22 cellular contexts compared by ENCODE assay signal in genomic region chr1:155037851-155038441, GRCh38. TPM values are rescaled to one million over a fixed set of nuclear protein-coding genes. Genes with fewer than 3 reads are reported as not detected.
A peak's percentile ranks its signal among the peaks of the same experiment; 100 is the strongest.
DNase-seq lines count a peak whose midpoint lies in the region; FAIRE-seq and TF ChIP-seq lines count a peak whose summit lies in the region.
"Had no signal": no experiment of that assay in that cellular context is flagged by ENCODE, and none has a peak within 500 bp of the region (broad histone marks: within the 10 kb centered on the region; RNA-seq: fewer than 3 reads in every experiment).

No MANE protein-coding gene starts in this region.

- peak; percentile 29 for DNase-seq in bronchial epithelial cell (ENCODE audit: low read depth)
- no peak for DNase-seq in keratinocyte (ENCODE audit: low read depth, low spot score)
- DNase-seq in thyroid gland: peak; percentile 19 to 28
- DNase-seq in uterus: no peak
- no peak for DNase-seq in DMS114 treated with DMSO at 0.1 percent for 48 hours (lab: John Stamatoyannopoulos, UW; ENCODE audit: unreplicated experiment)
- DNase-seq in dorsolateral prefrontal cortex: no peak
- DNase-seq in NCI-H146 (lab: John Stamatoyannopoulos, UW): no peak
- DNase-seq: ACHN; CD8-positive, alpha-beta T cell; DND-41; GDM1; H9; KG1; NCI-H1092 treated with DMSO at 0.1 percent for 48 hours; NCI-H1694 treated with DMSO at 0.1 percent for 48 hours had no signal

- 73 to 84% methylated on average over 6 of the region's 6 CpGs for WGBS in thyroid gland, 2 donors

- no peak overlapping the region for H2AFZ ChIP-seq in keratinocyte (ENCODE audit: control insufficient read depth, low read length)

- CTCF ChIA-PET in HEK293 (lab: Yijun Ruan, JAX): interaction anchor here (0.8 to 7.4 kb wide), 8 partner anchors 11 to 47 kb away, joined by 3 to 38 read pairs (median 4); partner anchors contain the start of gene ADAM15

- H3K4me1 ChIP-seq in HEK293 (ENCODE audit: control insufficient read depth, insufficient read depth, low read length) (no peaks in the 10 kb centered on the region), keratinocyte (ENCODE audit: control insufficient read depth, extremely low read depth, insufficient read depth, low read length) (peaks cover 31% of the 10 kb centered on the region), thyroid gland (peaks cover 0 to 18% of the 10 kb centered on the region in 2 donors), uterus (no peaks in the 10 kb centered on the region)

- H3K9me3 ChIP-seq in HEK293 (ENCODE audit: control insufficient read depth, insufficient read depth, low read depth, low read length) (no peaks in the 10 kb centered on the region), keratinocyte (ENCODE audit: control insufficient read depth, low read depth, low read length) (no peaks in the 10 kb centered on the region), thyroid gland (no peaks in the 10 kb centered on the region), uterus (no peaks in the 10 kb centered on the region)

- no peaks in the 10 kb centered on the region for H4K20me1 ChIP-seq in keratinocyte (ENCODE audit: control insufficient read depth, extremely low read depth, insufficient read depth, low read length)

- no peak for TF ChIP-seq POLR2A in thyroid gland (IDR thresholded peaks at IDR 0.05)
- no peak for TF ChIP-seq POLR2A in uterus (IDR thresholded peaks at IDR 0.05)

- H3K79me2 ChIP-seq in keratinocyte (ENCODE audit: control insufficient read depth, insufficient read depth, low read length): no peaks in the 10 kb centered on the region

- no peak overlapping the region for H3K4me3 ChIP-seq in HEK293 (ENCODE audit: low read depth, low read length)
- H3K4me3 ChIP-seq in bronchial epithelial cell (ENCODE audit: low read depth, low read length): no peak overlapping the region
- peak overlapping the region in 1 of 3 experiments; percentile 16 for H3K4me3 ChIP-seq in keratinocyte (ENCODE audit: control insufficient read depth in 2 of 3, extremely low read depth in 1 of 3, insufficient read depth in 2 of 3, low read depth in 1 of 3, low read length in 3 of 3)
- no peak overlapping the region for H3K4me3 ChIP-seq in thyroid gland (replicated peaks in 1 of 3)
- H3K4me3 ChIP-seq in uterus: no peak overlapping the region
- no peak overlapping the region for H3K4me3 ChIP-seq in dorsolateral prefrontal cortex

- dilution Hi-C loops in keratinocyte (cut with MboI; ENCODE audit: extremely low pct_ligation_motif_present, low sequenced_read_pairs): no loop called here

- POLR2A ChIA-PET in HEK293 (lab: Yijun Ruan, JAX): interaction anchor here (0.7 to 0.8 kb wide), 2 partner anchors 412 to 479 kb away, joined by 4 to 7 read pairs; no protein-coding TSS in a partner anchor

- H3K27ac ChIP-seq in HEK293 (ENCODE audit: extremely low read depth, low read depth, low read length): no peak overlapping the region
- peak overlapping the region; percentile 53 for H3K27ac ChIP-seq in keratinocyte (ENCODE audit: control insufficient read depth, insufficient read depth, low read length)
- H3K27ac ChIP-seq in thyroid gland: no peak overlapping the region
- H3K27ac ChIP-seq in uterus: no peak overlapping the region
- no peak overlapping the region for H3K27ac ChIP-seq in dorsolateral prefrontal cortex

- peak overlapping the region; percentile 59 for H3K4me2 ChIP-seq in keratinocyte (ENCODE audit: control insufficient read depth, extremely low read depth, insufficient read depth, low read depth, low read length)

- FAIRE-seq in bronchial epithelial cell (lab: Jason Lieb, UNC) (no peak), keratinocyte (lab: Jason Lieb, UNC) (no peak)
- FAIRE-seq: D721Med, GM12892, GM19239, RCC 7860 had no signal

- H3K9ac ChIP-seq in keratinocyte (ENCODE audit: control insufficient read depth, extremely low read depth, insufficient read depth, low read length): no peak overlapping the region

- intact Hi-C loops in thyroid gland (cut with DNase I): no loop called here
- intact Hi-C loops in uterus (cut with DNase I; ENCODE audit: low total_unique reads): no loop called here
- intact Hi-C loops in dorsolateral prefrontal cortex (cut with DNase I): no loop called here

- H3K27me3 ChIP-seq in bronchial epithelial cell (ENCODE audit: control insufficient read depth, insufficient read depth, low read length) (no peaks in the 10 kb centered on the region), keratinocyte (ENCODE audit: control insufficient read depth, extremely low read depth, insufficient read depth, low read length) (no peaks in the 10 kb centered on the region), thyroid gland (no peaks in the 10 kb centered on the region), uterus (no peaks in the 10 kb centered on the region), dorsolateral prefrontal cortex (no peaks in the 10 kb centered on the region)

- no peak for TF ChIP-seq CTCF in HEK293 (tag by site-specific recombination; IDR thresholded peaks at IDR 0.05)
- no peak for TF ChIP-seq CTCF in bronchial epithelial cell (IDR thresholded peaks at IDR 0.05; ENCODE audit: insufficient read depth, low read length, severe bottlenecking)
- no peak for TF ChIP-seq CTCF in keratinocyte (optimal IDR thresholded peaks at IDR 0.05 in 1 of 3, IDR thresholded peaks at IDR 0.05 in 1 of 3, conservative IDR thresholded peaks at IDR 0.05 in 1 of 3; ENCODE audit: extremely low read depth in 1 of 3, insufficient read depth in 2 of 3, low read length in 3 of 3)
- TF ChIP-seq CTCF in thyroid gland (IDR thresholded peaks at IDR 0.05): no peak
- no peak for TF ChIP-seq CTCF in uterus (IDR thresholded peaks at IDR 0.05)
- no peak for TF ChIP-seq CTCF in dorsolateral prefrontal cortex (IDR thresholded peaks at IDR 0.05 in 54 of 56, conservative IDR thresholded peaks at IDR 0.05 in 2 of 56; ENCODE audit: low read depth in 1 of 56, partially characterized antibody in 56 of 56)

- peaks cover 3% of the 10 kb centered on the region for H3K9me1 ChIP-seq in keratinocyte (ENCODE audit: control insufficient read depth, extremely low read depth, insufficient read depth, low read length)

- H3K36me3 ChIP-seq in HEK293 (ENCODE audit: control insufficient read depth in 2 of 2, insufficient read depth in 1 of 2, low read length in 2 of 2) (no peaks in the 10 kb centered on the region), bronchial epithelial cell (ENCODE audit: control insufficient read depth, insufficient read depth, low read length) (no peaks in the 10 kb centered on the region), keratinocyte (ENCODE audit: control insufficient read depth in 2 of 2, extremely low read depth in 1 of 2, insufficient read depth in 2 of 2, low read length in 2 of 2) (no peaks in the 10 kb centered on the region), thyroid gland (no peaks in the 10 kb centered on the region), uterus (no peaks in the 10 kb centered on the region)

RNA-seq across cellular contexts. Expression of gene DCST1, which starts 4.3 kb away (rescaled TPM):
- total RNA-seq in bronchial epithelial cell: not detected in 2 replicates
- 0.05 TPM in 1 of 3 replicates, not detected in the others for polyA plus RNA-seq in keratinocyte
- not detected for polyA plus RNA-seq in keratinocyte (2011; ENCODE audit: low read depth)
- not detected in 2 replicates for polyA plus RNA-seq in keratinocyte (2011; cell fraction: cytosol; rRNA removed)
- 0.11 and 0.27 TPM in 2 replicates for polyA plus RNA-seq in keratinocyte (2011; cell fraction: nucleus; rRNA removed)
- 0.14 TPM in 1 of 2 replicates, not detected in the other for polyA plus RNA-seq in keratinocyte (2012; ENCODE audit: low replicate concordance)
- 0.43 TPM in 1 of 3 replicates, not detected in the others for polyA minus RNA-seq in keratinocyte
- not detected for polyA minus RNA-seq in keratinocyte (2011; cell fraction: cytosol; rRNA and poly(A)+ RNA removed)
- polyA minus RNA-seq in keratinocyte (2011; cell fraction: nucleus; rRNA and poly(A)+ RNA removed): not detected in 2 replicates
- under 1 TPM in 1 of 4 donors, not detected in 3; 0.24 TPM for total RNA-seq in thyroid gland
- 1 to 10 TPM in 2 of 4 donors, not detected in 2; 1.1 to 3.5 TPM for total RNA-seq in uterus
- 1 to 10 TPM in 1 of 120 experiments, under 1 TPM in 15, not detected in 104; 0.14 to 1.1 (median 0.40) TPM for total RNA-seq in dorsolateral prefrontal cortex
- total RNA-seq: B cell, H9, M059J had no signal

RNA-seq across cellular contexts. Expression of gene DCST2, which starts 4.4 kb away (rescaled TPM):
- total RNA-seq in bronchial epithelial cell (under 0.01 and 0.13 TPM in 2 replicates), thyroid gland (1 to 10 TPM in 1 of 4 donors, under 1 TPM in 2, not detected in 1; 0.33 to 4.2 (median 0.50) TPM), uterus (1 to 10 TPM in 1 of 4 donors, under 1 TPM in 1, not detected in 2; 0.07 to 1.6 TPM), dorsolateral prefrontal cortex (1 to 10 TPM in 51 of 120 experiments, under 1 TPM in 62, not detected in 7; 0.19 to 3.1 (median 0.92) TPM)
- 0.11 to 0.46 TPM (median 0.14 TPM) in 3 replicates for polyA plus RNA-seq in keratinocyte
- 0.20 TPM for polyA plus RNA-seq in keratinocyte (2011; ENCODE audit: low read depth)
- polyA plus RNA-seq in keratinocyte (2011; cell fraction: cytosol; rRNA removed): 0.06 TPM in 1 of 2 replicates, not detected in the other
- polyA plus RNA-seq in keratinocyte (2011; cell fraction: nucleus; rRNA removed): 1.0 and 1.1 TPM in 2 replicates
- polyA plus RNA-seq in keratinocyte (2012; ENCODE audit: low replicate concordance): 0.13 and 1.3 TPM in 2 replicates
- polyA minus RNA-seq in keratinocyte: 0.16 TPM in 1 of 3 replicates, not detected in the others
- polyA minus RNA-seq in keratinocyte (2011; cell fraction: cytosol; rRNA and poly(A)+ RNA removed): not detected
- polyA minus RNA-seq in keratinocyte (2011; cell fraction: nucleus; rRNA and poly(A)+ RNA removed): not detected in 2 replicates
- total RNA-seq: M059J had no signal

RNA-seq across cellular contexts. Expression of gene ADAM15, which starts 13.2 kb away (rescaled TPM):
- total RNA-seq in bronchial epithelial cell (181 and 322 TPM in 2 replicates), thyroid gland (10 to 100 TPM; 51.3 to 75.5 (median 65.6) TPM), uterus (100 to 1,000 TPM in 3 of 4 donors, 10 to 100 TPM in 1; 58.6 to 270 (median 153) TPM), dorsolateral prefrontal cortex (100 to 1,000 TPM in 2 of 120 experiments, 10 to 100 TPM in 118; 32.1 to 108 (median 62.7) TPM)
- 130 to 280 TPM (median 131 TPM) in 3 replicates for polyA plus RNA-seq in keratinocyte
- 106 TPM for polyA plus RNA-seq in keratinocyte (2011; ENCODE audit: low read depth)
- 98.3 and 169 TPM in 2 replicates for polyA plus RNA-seq in keratinocyte (2011; cell fraction: cytosol; rRNA removed)
- 313 and 412 TPM in 2 replicates for polyA plus RNA-seq in keratinocyte (2011; cell fraction: nucleus; rRNA removed)
- polyA plus RNA-seq in keratinocyte (2012; ENCODE audit: low replicate concordance): 166 and 194 TPM in 2 replicates
- polyA minus RNA-seq in keratinocyte: 269 to 455 TPM (median 448 TPM) in 3 replicates
- polyA minus RNA-seq in keratinocyte (2011; cell fraction: cytosol; rRNA and poly(A)+ RNA removed): 471 TPM
- 347 and 394 TPM in 2 replicates for polyA minus RNA-seq in keratinocyte (2011; cell fraction: nucleus; rRNA and poly(A)+ RNA removed)

RNA-seq across cellular contexts. Expression of gene EFNA4, which starts 25.6 kb away (rescaled TPM):
- total RNA-seq in bronchial epithelial cell (8.7 and 12.9 TPM in 2 replicates), thyroid gland (10 to 100 TPM in 2 of 4 donors, 1 to 10 TPM in 2; 7.5 to 13.1 (median 9.9) TPM), uterus (1 to 10 TPM in 2 of 4 donors, not detected in 2; 8.0 to 8.4 TPM), dorsolateral prefrontal cortex (1 to 10 TPM in 83 of 120 experiments, under 1 TPM in 31, not detected in 6; 0.41 to 3.5 (median 1.3) TPM)
- 7.6 to 11.0 TPM (median 9.9 TPM) in 3 replicates for polyA plus RNA-seq in keratinocyte
- polyA plus RNA-seq in keratinocyte (2011; ENCODE audit: low read depth): 7.7 TPM
- polyA plus RNA-seq in keratinocyte (2011; cell fraction: cytosol; rRNA removed): 5.6 and 8.1 TPM in 2 replicates
- 13.7 and 15.9 TPM in 2 replicates for polyA plus RNA-seq in keratinocyte (2011; cell fraction: nucleus; rRNA removed)
- 7.2 and 12.3 TPM in 2 replicates for polyA plus RNA-seq in keratinocyte (2012; ENCODE audit: low replicate concordance)
- polyA minus RNA-seq in keratinocyte: 5.4 to 9.9 TPM (median 7.6 TPM) in 3 replicates
- polyA minus RNA-seq in keratinocyte (2011; cell fraction: cytosol; rRNA and poly(A)+ RNA removed): 12.3 TPM
- 7.3 and 8.2 TPM in 2 replicates for polyA minus RNA-seq in keratinocyte (2011; cell fraction: nucleus; rRNA and poly(A)+ RNA removed)

RNA-seq across cellular contexts. Expression of gene ZBTB7B, which starts 35.3 kb away (rescaled TPM):
- total RNA-seq in bronchial epithelial cell (46.1 and 112 TPM in 2 replicates), thyroid gland (10 to 100 TPM; 35.7 to 89.8 (median 47.3) TPM), uterus (10 to 100 TPM in 2 of 4 donors, 1 to 10 TPM in 2; 3.8 to 53.4 (median 11.9) TPM), dorsolateral prefrontal cortex (10 to 100 TPM in 119 of 120 experiments, 1 to 10 TPM in 1; 10.0 to 57.9 (median 22.8) TPM)
- 15.3 to 51.8 TPM (median 20.9 TPM) in 3 replicates for polyA plus RNA-seq in keratinocyte
- 13.9 TPM for polyA plus RNA-seq in keratinocyte (2011; ENCODE audit: low read depth)
- 15.2 and 26.3 TPM in 2 replicates for polyA plus RNA-seq in keratinocyte (2011; cell fraction: cytosol; rRNA removed)
- 54.4 and 57.6 TPM in 2 replicates for polyA plus RNA-seq in keratinocyte (2011; cell fraction: nucleus; rRNA removed)
- polyA plus RNA-seq in keratinocyte (2012; ENCODE audit: low replicate concordance): 21.0 and 51.7 TPM in 2 replicates
- polyA minus RNA-seq in keratinocyte: 21.3 to 40.8 TPM (median 37.0 TPM) in 3 replicates
- 72.1 TPM for polyA minus RNA-seq in keratinocyte (2011; cell fraction: cytosol; rRNA and poly(A)+ RNA removed)
- polyA minus RNA-seq in keratinocyte (2011; cell fraction: nucleus; rRNA and poly(A)+ RNA removed): 40.6 and 48.0 TPM in 2 replicates

Comparison
In these comparisons a context has a peak if more than half of its experiments do, and no peak if none do; other contexts are left out.
1. DNase-seq: peak in bronchial epithelial cell (single experiment) and thyroid gland (2 of 2); none in keratinocyte (single experiment), uterus (0 of 2), DMS114 treated with DMSO at 0.1 percent for 48 hours (single experiment), dorsolateral prefrontal cortex (0 of 10) and NCI-H146 (single experiment).